In genomic region chr1:89910268-89910667, GRCh38 we compare ENCODE assay signal across 24 cellular contexts.
A peak's percentile ranks its signal among the peaks of the same experiment; 100 is the strongest.
DNase-seq lines count a peak whose midpoint lies in the region; ATAC-seq, FAIRE-seq and TF ChIP-seq lines count a peak whose summit lies in the region.
"Had no signal": no experiment of that assay in that cellular context is flagged by ENCODE, and none has a peak within 500 bp of the region (broad histone marks: within the 10 kb centered on the region; RNA-seq: fewer than 3 reads in every experiment).

No MANE protein-coding gene starts in this region.

- H3K4me3 Mint-ChIP-seq in mesothelial cell of epicardium, result no peak overlapping the region
- H3K4me3 Mint-ChIP-seq: activated CD4-positive, alpha-beta T cell treated with anti-CD3 and anti-CD28 coated beads, Interleukin-2, amount 10 ng/mL, durations not matched to agents 7 days and 5 days; stimulated activated effector memory CD8-positive, alpha-beta T cell treated with anti-CD3 and anti-CD28 coated beads, Interleukin-12 subunit alpha, Interleukin-12 subunit beta, amount 100 ng/mL, for 72 hours; T-helper 1 cell treated with Interleukin-12 subunit alpha and Interleukin-12 subunit beta and Interleukin-4 antibody, amounts not matched to agents 30 μg/mL and 1 μg/mL, for 36 hours had no signal

- H3F3A ChIP-seq in SK-N-SH (replicated peaks; ENCODE audit: insufficient read depth), result peaks cover 37% of the 10 kb centered on the region

- no peak for TF ChIP-seq EP300 in SK-N-SH (IDR thresholded peaks at IDR 0.05; ENCODE audit: borderline replicate concordance in 1 of 2, low read depth in 1 of 2, low read length in 1 of 2)
- TF ChIP-seq EP300 in K562 (IDR thresholded peaks at IDR 0.05; ENCODE audit: low read length), result no peak

- H3K27me3 Mint-ChIP-seq in mesothelial cell of epicardium (ENCODE audit: low read depth), result no peaks in the 10 kb centered on the region
- H3K27me3 Mint-ChIP-seq: activated CD4-positive, alpha-beta T cell treated with anti-CD3 and anti-CD28 coated beads, Interleukin-2, amount 10 ng/mL, durations not matched to agents 7 days and 5 days had no signal

- H3K27ac Mint-ChIP-seq in mesothelial cell of epicardium, result peak overlapping the region; percentile 40
- H3K27ac Mint-ChIP-seq: activated CD4-positive, alpha-beta T cell treated with anti-CD3 and anti-CD28 coated beads, Interleukin-2, amount 10 ng/mL, durations not matched to agents 7 days and 5 days; stimulated activated effector memory CD8-positive, alpha-beta T cell treated with anti-CD3 and anti-CD28 coated beads, Interleukin-12 subunit alpha, Interleukin-12 subunit beta, amount 100 ng/mL, for 72 hours; T-helper 1 cell treated with Interleukin-12 subunit alpha and Interleukin-12 subunit beta and Interleukin-4 antibody, amounts not matched to agents 30 μg/mL and 1 μg/mL, for 36 hours had no signal

- H3K9me1 ChIP-seq in K562 (ENCODE audit: control insufficient read depth, insufficient read depth, low read length), result no peaks in the 10 kb centered on the region

- peaks cover 19 to 54% of the 10 kb centered on the region in 2 experiments for H3K4me1 ChIP-seq in SK-N-SH (ENCODE audit: control insufficient read depth in 1 of 2, insufficient read depth in 2 of 2, low read depth in 1 of 2, low read length in 1 of 2)
- peaks cover 35 to 78% of the 10 kb centered on the region in 2 experiments for H3K4me1 ChIP-seq in K562 (replicated peaks in 1 of 2; ENCODE audit: control insufficient read depth in 2 of 2, insufficient read depth in 2 of 2, low read length in 2 of 2)

- ATAC-seq in SK-N-SH treated with all-trans-retinoic acid at 6 μM for 48 hours, result no peak
- no peak for ATAC-seq in K562
- ATAC-seq: GM12878; stimulated activated effector memory CD8-positive, alpha-beta T cell treated with anti-CD3 and anti-CD28 coated beads, Interleukin-12 subunit alpha, Interleukin-12 subunit beta, amount 100 ng/mL, for 72 hours had no signal

- H3K27me3 ChIP-seq in SK-N-SH (ENCODE audit: insufficient read depth), result no peaks in the 10 kb centered on the region
- no peaks in the 10 kb centered on the region for H3K27me3 ChIP-seq in K562 (ENCODE audit: control insufficient read depth in 2 of 2, insufficient read depth in 2 of 2, low read length in 2 of 2)
- no peaks in the 10 kb centered on the region for H3K27me3 ChIP-seq in MG63
- H3K27me3 ChIP-seq: dorsolateral prefrontal cortex, thyroid gland had no signal

- BruUV-seq in K562 (replicated peaks; lab: Mats Ljungman, UMichigan), result no TSS peak

- no peak for DNase-seq in SK-N-SH
- no peak for DNase-seq in K562 (ENCODE audit: extremely low read depth in 1 of 4, low spot score in 3 of 4)
- no peak for DNase-seq in mesothelial cell of epicardium (ENCODE audit: low spot score in 2 of 2, unreplicated experiment in 2 of 2)
- no peak for DNase-seq in RCC 7860 (ENCODE audit: low spot score)
- DNase-seq in MG63, result no peak
- no peak for DNase-seq in AG08395 (ENCODE audit: low spot score)
- no peak for DNase-seq in NK-92 treated with Interleukin-12 subunit alpha and Interleukin-12 subunit beta, amount 100 ng/mL, for 24 hours (lab: John Stamatoyannopoulos, UW)
- DNase-seq: activated CD4-positive, alpha-beta T cell treated with anti-CD3 and anti-CD28 coated beads, Interleukin-2, amount 10 ng/mL, durations not matched to agents 7 days and 5 days; activated CD8-positive, alpha-beta memory T cell treated with anti-CD3 and anti-CD28 coated beads, Interleukin-2, amount 50 U/mL, for 4 hours; activated gamma-delta T cell; C1 segment of cervical spinal cord; dorsolateral prefrontal cortex; erythroblast; GDM1; Kasumi-1; mucosa of descending colon; NCI-H524; SHP77 treated with DMSO at 0.1 percent for 48 hours; thyroid gland had no signal

- no peaks in the 10 kb centered on the region for H3K36me3 ChIP-seq in SK-N-SH (replicated peaks in 1 of 2; ENCODE audit: control insufficient read depth in 1 of 2, insufficient read depth in 2 of 2, low read length in 1 of 2)
- H3K36me3 ChIP-seq in K562 (ENCODE audit: control insufficient read depth, insufficient read depth, low read length), result peaks cover 12% of the 10 kb centered on the region; the same call in 2 of the 3 replicates
- H3K36me3 ChIP-seq in MG63, result peaks cover 6% of the 10 kb centered on the region
- H3K36me3 ChIP-seq: thyroid gland had no signal

- no peak overlapping the region for H2AFZ ChIP-seq in SK-N-SH (ENCODE audit: low read depth)
- H2AFZ ChIP-seq in K562 (ENCODE audit: low read depth, low read length), result no peak overlapping the region

- FAIRE-seq in K562 (lab: Jason Lieb, UNC) (no peak), RCC 7860 (lab: Jason Lieb, UNC) (no peak)

- peak overlapping the region; percentile 28; the same call in 1 of the 2 replicates for H3K9ac ChIP-seq in SK-N-SH
- no peak overlapping the region for H3K9ac ChIP-seq in K562 (ENCODE audit: insufficient read depth in 1 of 2, low read depth in 2 of 2, low read length in 2 of 2)

- H4K20me1 ChIP-seq in SK-N-SH (ENCODE audit: insufficient read depth), result no peaks in the 10 kb centered on the region
- no peaks in the 10 kb centered on the region for H4K20me1 ChIP-seq in K562 (replicated peaks; ENCODE audit: control insufficient read depth, insufficient read depth, low read length)

- H3K36me3 Mint-ChIP-seq in mesothelial cell of epicardium, result no peaks in the 10 kb centered on the region
- H3K36me3 Mint-ChIP-seq: stimulated activated effector memory CD8-positive, alpha-beta T cell treated with anti-CD3 and anti-CD28 coated beads, Interleukin-12 subunit alpha, Interleukin-12 subunit beta, amount 100 ng/mL, for 72 hours had no signal

- in situ Hi-C loops in K562 (cut with MboI), result no loop called here

- H3K27ac ChIP-seq in SK-N-SH (ENCODE audit: low read depth in 2 of 2, low read length in 1 of 2) (peak overlapping the region in 1 of 2 experiments; percentile 48; a peak in 2 of 4 replicates), K562 (ENCODE audit: extremely low read depth, low read depth, low read length) (peak overlapping the region; percentile 40; the same call in 1 of the 3 replicates)
- H3K27ac ChIP-seq: 22Rv1 had no signal

- H3K4me1 Mint-ChIP-seq in mesothelial cell of epicardium, result peaks cover 55% of the 10 kb centered on the region

- CTCF ChIA-PET in SK-N-SH (lab: Yijun Ruan, JAX), result no interaction called here
- CTCF ChIA-PET in K562 (lab: Yijun Ruan, JAX; ENCODE audit: low intra/inter-chr PET ratio), result no interaction called here

- H3K4me3 ChIP-seq in SK-N-SH (ENCODE audit: low read depth in 2 of 2, low read length in 1 of 2), result no peak overlapping the region
- H3K4me3 ChIP-seq in K562, result no peak overlapping the region
- no peak overlapping the region for H3K4me3 ChIP-seq in MG63
- H3K4me3 ChIP-seq: dorsolateral prefrontal cortex, GM12878, mucosa of descending colon, thyroid gland had no signal

- no peaks in the 10 kb centered on the region for H3K9me2 ChIP-seq in SK-N-SH

- H3K9me3 ChIP-seq in SK-N-SH (no peaks in the 10 kb centered on the region), K562 (replicated peaks; ENCODE audit: control insufficient read depth, insufficient read depth, low read depth, low read length) (no peaks in the 10 kb centered on the region), MG63 (no peaks in the 10 kb centered on the region)
- H3K9me3 ChIP-seq: mucosa of descending colon, thyroid gland had no signal

- no peaks in the 10 kb centered on the region for H3K9me3 Mint-ChIP-seq in mesothelial cell of epicardium
- H3K9me3 Mint-ChIP-seq: activated CD4-positive, alpha-beta T cell treated with anti-CD3 and anti-CD28 coated beads, Interleukin-2, amount 10 ng/mL, durations not matched to agents 7 days and 5 days; stimulated activated effector memory CD8-positive, alpha-beta T cell treated with anti-CD3 and anti-CD28 coated beads, Interleukin-12 subunit alpha, Interleukin-12 subunit beta, amount 100 ng/mL, for 72 hours; T-helper 1 cell treated with Interleukin-12 subunit alpha and Interleukin-12 subunit beta and Interleukin-4 antibody, amounts not matched to agents 30 μg/mL and 1 μg/mL, for 36 hours had no signal

- H3K79me2 ChIP-seq in SK-N-SH (ENCODE audit: insufficient read depth) (no peaks in the 10 kb centered on the region), K562 (ENCODE audit: control insufficient read depth, insufficient read depth, low read length) (peaks cover 90% of the 10 kb centered on the region)

- H3K4me2 ChIP-seq in SK-N-SH, result no peak overlapping the region
- no peak overlapping the region for H3K4me2 ChIP-seq in K562 (ENCODE audit: insufficient read depth, low read length)

- TF ChIP-seq RAD21 in SK-N-SH (IDR thresholded peaks at IDR 0.05; ENCODE audit: low read length) (no peak), K562 (CRISPR knock-in tag; conservative IDR thresholded peaks at IDR 0.05 in 1 of 2, IDR thresholded peaks at IDR 0.05 in 1 of 2) (no peak)

- no peak for TF ChIP-seq POLR2A in K562 (conservative IDR thresholded peaks at IDR 0.05)

- TF ChIP-seq CTCF in SK-N-SH (IDR thresholded peaks at IDR 0.05) (no peak), K562 (IDR thresholded peaks at IDR 0.05 in 2 of 3, conservative IDR thresholded peaks at IDR 0.05 in 1 of 3; ENCODE audit: insufficient read depth in 2 of 3, low read depth in 1 of 3, low read length in 3 of 3) (no peak), mesothelial cell of epicardium (IDR thresholded peaks at IDR 0.05; ENCODE audit: unreplicated experiment) (no peak)

- intact Hi-C loops in K562 (cut with micrococcal nuclease), result no loop called here

- POLR2A ChIA-PET in SK-N-SH (lab: Yijun Ruan, JAX) (interaction anchor here (0.7 kb wide), 1 partner anchor 89 kb away, joined by 4 read pairs; the partner anchor contains the start of gene LRRC8D), K562 (lab: Yijun Ruan, JAX) (interaction anchor here (1.6 kb wide), 1 partner anchor 10 kb away, joined by 4 read pairs; no protein-coding TSS in a partner anchor)

TF ChIP-seq in SK-N-SH, 30 proteins besides CTCF, POLR2A, EP300 and RAD21 (continues in another document):
- TF ChIP-seq TEAD4 (IDR thresholded peaks at IDR 0.05; ENCODE audit: borderline replicate concordance, insufficient read depth), result no peak
- TF ChIP-seq FOSL2 (IDR thresholded peaks at IDR 0.05; ENCODE audit: borderline replicate concordance, low read depth), result no peak
- no peak for TF ChIP-seq RXRA (IDR thresholded peaks at IDR 0.05; ENCODE audit: borderline replicate concordance, low read depth)
- no peak for TF ChIP-seq SMC3 (IDR thresholded peaks at IDR 0.05; ENCODE audit: low read depth, low read length)

TF ChIP-seq in K562, 482 proteins besides CTCF, POLR2A, EP300 and RAD21 (continues in another document):
- TF ChIP-seq ADNP (tag; IDR thresholded peaks at IDR 0.05) (no peak), CAMTA2 (CRISPR knock-in tag; conservative IDR thresholded peaks at IDR 0.05) (no peak)
